24 cellular contexts compared by ENCODE assay signal in the genomic region with DNA sequence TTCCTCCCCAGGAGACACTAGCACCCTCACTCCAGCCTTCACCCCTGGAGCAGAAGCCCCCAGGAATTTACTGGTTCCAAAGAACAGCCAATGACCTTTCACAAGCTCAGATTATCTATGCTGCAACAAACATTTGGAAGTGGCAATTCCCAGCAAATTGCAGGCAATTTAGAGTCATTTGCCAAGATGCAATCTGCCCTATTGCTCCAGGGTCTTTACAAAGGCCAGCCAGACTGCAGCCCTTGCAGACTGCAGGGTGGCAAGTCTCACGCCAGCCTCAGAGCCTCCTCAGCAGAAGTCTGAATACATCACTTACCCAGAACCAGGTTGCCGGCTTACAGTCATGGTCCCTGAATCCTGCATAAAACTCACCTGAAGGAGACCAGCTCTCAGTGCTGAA. TPM values are rescaled to one million over a fixed set of nuclear protein-coding genes. Genes with fewer than 3 reads are reported as not detected.
A peak's percentile ranks its signal among the peaks of the same experiment; 100 is the strongest.
DNase-seq lines count a peak whose midpoint lies in the region; ATAC-seq and TF ChIP-seq lines count a peak whose summit lies in the region.
"Had no signal": no experiment of that assay in that cellular context is flagged by ENCODE, and none has a peak within 500 bp of the region (broad histone marks: within the 10 kb centered on the region; RNA-seq: fewer than 3 reads in every experiment).

No MANE protein-coding gene starts in this region.

- no peak for TF ChIP-seq EP300 in neural cell (conservative IDR thresholded peaks at IDR 0.05; ENCODE audit: poor library complexity, severe bottlenecking)

- peak overlapping the region; percentile 16 for H3K27ac ChIP-seq in neural cell (ENCODE audit: low read length)
- H3K27ac ChIP-seq: breast epithelium, prostate gland, spleen, thoracic aorta, WERI-Rb-1 had no signal

- H3K4me2 ChIP-seq in neural cell (ENCODE audit: low read length): peak overlapping the region; percentile 30

- peaks cover 41% of the 10 kb centered on the region for H3K4me1 Mint-ChIP-seq in brain
- peaks cover 50% of the 10 kb centered on the region for H3K4me1 Mint-ChIP-seq in stimulated activated memory B cell treated with anti-CD40 and anti-IgM and Interleukin-4, amounts not matched to agents 10 μg/mL and 1 μg/mL and 100 μg/mL, for 72 hours

- H3K27me3 ChIP-seq in H7 (ENCODE audit: control insufficient read depth, insufficient read depth, low read length) (no peaks in the 10 kb centered on the region), neural cell (ENCODE audit: insufficient read depth, low read depth, low read length) (no peaks in the 10 kb centered on the region)
- H3K27me3 ChIP-seq: breast epithelium, spleen had no signal

- TF ChIP-seq RAD21 in neural cell (conservative IDR thresholded peaks at IDR 0.05): no peak

- no peak overlapping the region for H3K9ac ChIP-seq in neural cell (ENCODE audit: low read length)

- H3K27ac Mint-ChIP-seq in brain: peak overlapping the region in 4 of 5 experiments; percentile 28 to 84 (median 82)
- no peak overlapping the region for H3K27ac Mint-ChIP-seq in stimulated activated memory B cell treated with anti-CD40 and anti-IgM and Interleukin-4, amounts not matched to agents 10 μg/mL and 1 μg/mL and 100 μg/mL, for 72 hours
- H3K27ac Mint-ChIP-seq: activated naive CD8-positive, alpha-beta T cell treated with anti-CD3 and anti-CD28 coated beads, Interleukin-2, amount 10 ng/mL, durations not matched to agents 7 days and 5 days; activated T-cell treated with anti-CD3 and anti-CD28 coated beads, Interleukin-2, amount 50 U/mL, for 72 hours had no signal

- peak; percentile 42 for DNase-seq in H7
- no peak for DNase-seq in AG08395 (ENCODE audit: low spot score)
- DNase-seq: activated naive CD8-positive, alpha-beta T cell treated with anti-CD3 and anti-CD28 coated beads, Interleukin-2, amount 10 ng/mL, durations not matched to agents 7 days and 5 days; activated T-cell treated with anti-CD3 and anti-CD28 coated beads, Interleukin-2, amount 50 U/mL, for 72 hours; AML-193; dermis blood vessel endothelial cell; erythroblast; GDM1; glutamatergic neuron; naive thymus-derived CD4-positive, alpha-beta T cell; NCI-H345; SHP77; spleen; WERI-Rb-1 had no signal

- H4K20me1 ChIP-seq in neural cell (ENCODE audit: insufficient read depth): no peaks in the 10 kb centered on the region

- no peak overlapping the region for H2AFZ ChIP-seq in neural cell (ENCODE audit: low read depth, low read length)

- peaks cover 11% of the 10 kb centered on the region for H3K36me3 Mint-ChIP-seq in brain
- peaks cover 8% of the 10 kb centered on the region for H3K36me3 Mint-ChIP-seq in stimulated activated memory B cell treated with anti-CD40 and anti-IgM and Interleukin-4, amounts not matched to agents 10 μg/mL and 1 μg/mL and 100 μg/mL, for 72 hours

- no peak overlapping the region for H3K4me3 Mint-ChIP-seq in brain
- no peak overlapping the region for H3K4me3 Mint-ChIP-seq in stimulated activated memory B cell treated with anti-CD40 and anti-IgM and Interleukin-4, amounts not matched to agents 10 μg/mL and 1 μg/mL and 100 μg/mL, for 72 hours
- H3K4me3 Mint-ChIP-seq: activated naive CD8-positive, alpha-beta T cell treated with anti-CD3 and anti-CD28 coated beads, Interleukin-2, amount 10 ng/mL, durations not matched to agents 7 days and 5 days; activated T-cell treated with anti-CD3 and anti-CD28 coated beads, Interleukin-2, amount 50 U/mL, for 72 hours had no signal

- H3F3A ChIP-seq in neural cell (ENCODE audit: insufficient read depth, low read length, poor library complexity, severe bottlenecking): peaks cover 6% of the 10 kb centered on the region

- peaks cover 19% of the 10 kb centered on the region for H3K79me2 ChIP-seq in neural cell (replicated peaks; ENCODE audit: insufficient read depth, low read length)

- H3K4me3 ChIP-seq in H7 (ENCODE audit: insufficient read depth, low read depth, low read length) (no peak overlapping the region), neural cell (ENCODE audit: low read length) (peak overlapping the region; percentile 16)
- H3K4me3 ChIP-seq: breast epithelium, GM12878, prostate gland, spleen, thoracic aorta had no signal

- TF ChIP-seq CTCF in brain (conservative IDR thresholded peaks at IDR 0.05): no peak
- TF ChIP-seq CTCF in neural cell (IDR thresholded peaks at IDR 0.05; ENCODE audit: poor library complexity, severe bottlenecking): no peak

- no peak for ATAC-seq in stimulated activated memory B cell treated with anti-CD40 and anti-IgM and Interleukin-4, amounts not matched to agents 10 μg/mL and 1 μg/mL and 100 μg/mL, for 72 hours
- ATAC-seq: activated T-cell treated with anti-CD3 and anti-CD28 coated beads, Interleukin-2, amount 50 U/mL, for 72 hours; GM12878; naive thymus-derived CD4-positive, alpha-beta T cell had no signal

- H3K27me3 Mint-ChIP-seq in brain: peaks cover 3% of the 10 kb centered on the region
- no peaks in the 10 kb centered on the region for H3K27me3 Mint-ChIP-seq in stimulated activated memory B cell treated with anti-CD40 and anti-IgM and Interleukin-4, amounts not matched to agents 10 μg/mL and 1 μg/mL and 100 μg/mL, for 72 hours
- H3K27me3 Mint-ChIP-seq: activated naive CD8-positive, alpha-beta T cell treated with anti-CD3 and anti-CD28 coated beads, Interleukin-2, amount 10 ng/mL, durations not matched to agents 7 days and 5 days had no signal

- no peaks in the 10 kb centered on the region for H3K9me2 ChIP-seq in neural cell (ENCODE audit: insufficient read depth, low read length)

- H3K36me3 ChIP-seq in H7 (replicated peaks; ENCODE audit: control insufficient read depth, insufficient read depth, low read length): no peaks in the 10 kb centered on the region
- no peaks in the 10 kb centered on the region for H3K36me3 ChIP-seq in neural cell (ENCODE audit: insufficient read depth, low read length)
- H3K36me3 ChIP-seq: breast epithelium, prostate gland, thoracic aorta had no signal

- no peaks in the 10 kb centered on the region for H3K9me3 Mint-ChIP-seq in brain
- H3K9me3 Mint-ChIP-seq in stimulated activated memory B cell treated with anti-CD40 and anti-IgM and Interleukin-4, amounts not matched to agents 10 μg/mL and 1 μg/mL and 100 μg/mL, for 72 hours: no peaks in the 10 kb centered on the region
- H3K9me3 Mint-ChIP-seq: activated naive CD8-positive, alpha-beta T cell treated with anti-CD3 and anti-CD28 coated beads, Interleukin-2, amount 10 ng/mL, durations not matched to agents 7 days and 5 days; naive thymus-derived CD4-positive, alpha-beta T cell had no signal

- H3K9me3 ChIP-seq in neural cell (ENCODE audit: low read length): no peaks in the 10 kb centered on the region
- H3K9me3 ChIP-seq: breast epithelium, prostate gland, spleen, thoracic aorta had no signal

TF ChIP-seq in neural cell, 6 proteins besides CTCF, POLR2A, EP300 and RAD21:
- TF ChIP-seq EZH2 (IDR thresholded peaks at IDR 0.05; ENCODE audit: borderline replicate concordance, insufficient read depth, low read length, poor library complexity, severe bottlenecking): no peak
- peak; percentile 26 for TF ChIP-seq POLR2AphosphoS5 (IDR thresholded peaks at IDR 0.05)

RNA-seq across cellular contexts. Expression of a gene that starts 21.8 kb away (rescaled TPM):
- total RNA-seq in H7 (2014; rRNA removed; shearing (Covaris generic)): 52.4 and 57.8 TPM in 2 replicates
- polyA plus RNA-seq in brain (ENCODE audit: insufficient read depth, low read depth, low replicate concordance): 21.6 TPM
- polyA plus RNA-seq in neural cell: 30.5 and 34.3 TPM in 2 replicates
- polyA minus RNA-seq in neural cell: 25.5 and 26.8 TPM in 2 replicates

RNA-seq across cellular contexts. Expression of a gene that starts 39.6 kb away (rescaled TPM):
- total RNA-seq in H7 (2014; rRNA removed; shearing (Covaris generic)): 225 and 242 TPM in 2 replicates
- 147 TPM for polyA plus RNA-seq in brain (ENCODE audit: insufficient read depth, low read depth, low replicate concordance)
- 134 and 182 TPM in 2 replicates for polyA plus RNA-seq in neural cell
- polyA minus RNA-seq in neural cell: 60.3 and 61.8 TPM in 2 replicates

RNA-seq across cellular contexts. Expression of a gene that starts 47.8 kb away (rescaled TPM):
- total RNA-seq in H7 (2014; rRNA removed; shearing (Covaris generic)): 0.15 and 2.1 TPM in 2 replicates
- polyA plus RNA-seq in brain (ENCODE audit: insufficient read depth, low read depth, low replicate concordance): 8.3 TPM
- 109 and 142 TPM in 2 replicates for polyA plus RNA-seq in neural cell
- 6.5 and 8.5 TPM in 2 replicates for polyA minus RNA-seq in neural cell
- total RNA-seq: breast epithelium; lung microvascular endothelial cell; T-helper 1 cell treated with Interleukin-12 subunit alpha and Interleukin-12 subunit beta and Interleukin-4 antibody, amounts not matched to agents 30 ng/mL and 1 ng/mL, for 36 hours had no signal
- polyA plus RNA-seq: naive thymus-derived CD4-positive, alpha-beta T cell had no signal

RNA-seq across cellular contexts. Expression of a gene that starts 50.4 kb away (rescaled TPM):
- 4.0 and 5.3 TPM in 2 replicates for total RNA-seq in H7 (2014; rRNA removed; shearing (Covaris generic))
- polyA plus RNA-seq in brain (ENCODE audit: insufficient read depth, low read depth, low replicate concordance): 83.1 TPM
- polyA plus RNA-seq in neural cell: 176 and 247 TPM in 2 replicates
- 60.9 and 62.0 TPM in 2 replicates for polyA minus RNA-seq in neural cell
- total RNA-seq: activated naive CD8-positive, alpha-beta T cell treated with anti-CD3 and anti-CD28 coated beads, Interleukin-2, amount 10 ng/mL, durations not matched to agents 7 days and 5 days; GM12878; M059J; spleen; T-helper 1 cell treated with Interleukin-12 subunit alpha and Interleukin-12 subunit beta and Interleukin-4 antibody, amounts not matched to agents 30 ng/mL and 1 ng/mL, for 36 hours; thoracic aorta had no signal
- polyA plus RNA-seq: GM12878; naive thymus-derived CD4-positive, alpha-beta T cell had no signal

RNA-seq across cellular contexts. Expression of a gene that starts 51.0 kb away (rescaled TPM):
- total RNA-seq in H7 (2014; rRNA removed; shearing (Covaris generic)): 107 and 112 TPM in 2 replicates
- 28.1 TPM for polyA plus RNA-seq in brain (ENCODE audit: insufficient read depth, low read depth, low replicate concordance)
- polyA plus RNA-seq in neural cell: 36.7 and 47.3 TPM in 2 replicates
- 28.4 and 39.9 TPM in 2 replicates for polyA minus RNA-seq in neural cell

Comparison
In these comparisons a context has a peak if more than half of its experiments do, and no peak if none do; other contexts are left out.
1. RNA of a gene that starts 47.8 kb away (polyA plus RNA-seq): 109 to 142 TPM in neural cell; 8.3 TPM in brain (single experiment); every median in the first group is over 10 times any median in the second.